Comparison of ENCODE assay signal across 22 cellular contexts in the genomic region with DNA sequence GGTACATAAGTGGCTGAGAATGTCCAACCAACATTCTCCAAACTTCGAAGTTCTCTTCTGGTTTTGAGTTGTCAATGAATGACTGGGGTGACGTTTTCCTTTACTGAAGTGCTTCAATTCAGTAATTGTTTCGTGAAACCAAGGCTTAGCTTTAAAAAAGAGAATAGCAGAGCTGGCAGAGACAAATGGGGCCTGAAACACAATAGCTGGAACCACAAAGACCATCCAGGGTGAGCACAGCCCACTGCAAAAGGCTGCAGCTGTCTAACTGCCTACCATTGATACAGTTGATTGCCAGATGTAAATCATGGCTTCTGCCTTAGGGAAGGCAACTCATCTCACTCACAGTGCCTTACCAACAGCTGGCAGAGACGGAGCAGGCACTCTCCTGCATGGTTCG.
DNase-seq lines count a peak whose midpoint lies in the region; ATAC-seq and TF ChIP-seq lines count a peak whose summit lies in the region.
"Had no signal": no experiment of that assay in that cellular context is flagged by ENCODE, and none has a peak within 500 bp of the region (broad histone marks: within the 10 kb centered on the region; RNA-seq: fewer than 3 reads in every experiment).

No MANE protein-coding gene starts in this region.

- H3K4me3 ChIP-seq in ectodermal cell (ENCODE audit: insufficient read depth, low read depth, low read length) (no peak overlapping the region), breast epithelium (no peak overlapping the region)
- H3K4me3 ChIP-seq: body of pancreas, coronary artery, transverse colon had no signal

- no peak for TF ChIP-seq POLR2A in breast epithelium (IDR thresholded peaks at IDR 0.05)

- H3K36me3 ChIP-seq in ectodermal cell (ENCODE audit: control insufficient read depth, insufficient read depth, low read length), result no peaks in the 10 kb centered on the region
- no peaks in the 10 kb centered on the region for H3K36me3 ChIP-seq in breast epithelium
- H3K36me3 ChIP-seq: transverse colon had no signal

- WGBS in ectodermal cell, 2 experiments, result 33 to 43% methylated on average over 5 of the region's 5 CpGs

- H3K27me3 ChIP-seq in ectodermal cell (ENCODE audit: control insufficient read depth, insufficient read depth, low read length, poor library complexity, severe bottlenecking) (no peaks in the 10 kb centered on the region), breast epithelium (peaks cover 0 to 6% of the 10 kb centered on the region in 2 donors)
- H3K27me3 ChIP-seq: body of pancreas, transverse colon had no signal

- no peak for TF ChIP-seq CTCF in breast epithelium (IDR thresholded peaks at IDR 0.05)
- no peak for TF ChIP-seq CTCF in RWPE1 (conservative IDR thresholded peaks at IDR 0.05; ENCODE audit: low read depth)

- CTCF ChIA-PET in RWPE1 (lab: Yijun Ruan, JAX), result no interaction called here

- DNase-seq in breast epithelium (ENCODE audit: low spot score in 2 of 2) (no peak), GM19238 (ENCODE audit: insufficient read length, low spot score) (no peak), amygdala (lab: John Stamatoyannopoulos, UW) (no peak), RWPE1 (ENCODE audit: low spot score) (no peak)
- DNase-seq: activated CD4-positive, alpha-beta memory T cell treated with anti-CD3 and anti-CD28 coated beads for 36 hours; activated T-cell treated with anti-CD3 and anti-CD28 coated beads, Interleukin-2, amount 50 U/mL, for 48 hours; body of pancreas; Calu3; foreskin fibroblast; HCEC 1CT; kidney glomerular epithelial cell; NCI-H2081; stimulated activated CD4-positive, alpha-beta T cell treated with anti-CD3 and anti-CD28 coated beads, Interleukin-12 subunit alpha, Interleukin-12 subunit beta, amount 100 ng/mL, for 4 hours; stimulated activated naive B cell treated with anti-CD40 and anti-IgM and Interleukin-4, amounts not matched to agents 10 μg/mL and 1 μg/mL and 100 μg/mL, for 72 hours; T-cell; transverse colon had no signal

- intact Hi-C loops in breast epithelium (cut with DNase I; ENCODE audit: low total_unique reads), result no loop called here

- ATAC-seq in GM18858 (IDR thresholded peaks at IDR 0.05; ENCODE audit: unreplicated experiment), result peak; percentile 50
- peak; percentile 61 for ATAC-seq in GM21529 (IDR thresholded peaks at IDR 0.05; ENCODE audit: unreplicated experiment)
- peak; percentile 58 for ATAC-seq in HG03342 (IDR thresholded peaks at IDR 0.05; ENCODE audit: unreplicated experiment)
- ATAC-seq: activated naive CD4-positive, alpha-beta T cell treated with anti-CD3 and anti-CD28 coated beads, Interleukin-2, amount 50 U/mL, for 72 hours; body of pancreas; stimulated activated naive B cell treated with anti-CD40 and anti-IgM and Interleukin-4, amounts not matched to agents 10 μg/mL and 1 μg/mL and 100 μg/mL, for 72 hours; T-cell had no signal

- H3K27ac ChIP-seq in ectodermal cell (ENCODE audit: insufficient read depth, low read depth, low read length, poor library complexity, severe bottlenecking) (peak overlapping the region; percentile 19), breast epithelium (no peak overlapping the region), RWPE1 (no peak overlapping the region)
- H3K27ac ChIP-seq: body of pancreas, coronary artery, transverse colon had no signal

- H3K9me3 ChIP-seq in ectodermal cell (ENCODE audit: control insufficient read depth, low read length) (no peaks in the 10 kb centered on the region), breast epithelium (no peaks in the 10 kb centered on the region)
- H3K9me3 ChIP-seq: body of pancreas, transverse colon had no signal

- peaks cover 29% of the 10 kb centered on the region for H3K4me1 ChIP-seq in ectodermal cell (ENCODE audit: control insufficient read depth, insufficient read depth, low read length)
- no peaks in the 10 kb centered on the region for H3K4me1 ChIP-seq in breast epithelium
- H3K4me1 ChIP-seq: body of pancreas, transverse colon had no signal

- POLR2A ChIA-PET in RWPE1 (lab: Yijun Ruan, JAX; ENCODE audit: low non-redundant PET), result no interaction called here
